Comparison of ENCODE assay signal across 22 cellular contexts in genomic region chr22:39688186-39688768, GRCh38.
"Had no signal": no experiment of that assay in that cellular context is flagged by ENCODE, and none has a peak within 500 bp of the region (broad histone marks: within the 10 kb centered on the region; RNA-seq: fewer than 3 reads in every experiment).

No MANE protein-coding gene starts in this region.

- H3K27ac Mint-ChIP-seq: activated CD4-positive, alpha-beta memory T cell treated with anti-CD3 and anti-CD28 coated beads, Interleukin-2, amount 10 ng/mL, durations not matched to agents 7 days and 5 days; activated CD8-positive, alpha-beta memory T cell treated with anti-CD3 and anti-CD28 coated beads, Interleukin-2, amount 10 ng/mL, durations not matched to agents 7 days and 5 days; activated naive CD8-positive, alpha-beta T cell treated with anti-CD3 and anti-CD28 coated beads, Interleukin-2, amount 50 U/mL, for 24 hours; dendritic cell treated with granulocyte-macrophage colony-stimulating factor and Interleukin-4, amounts not matched to agents 40 ng/mL and 50 ng/mL, for 4 days; T-helper 2 cell treated with Interferon-gamma antibody and Interleukin-4, amounts not matched to agents 5 μg/mL and 100 μg/mL, for 36 hours had no signal

- H3K9me3 Mint-ChIP-seq: activated CD4-positive, alpha-beta memory T cell treated with anti-CD3 and anti-CD28 coated beads, Interleukin-2, amount 10 ng/mL, durations not matched to agents 7 days and 5 days; activated naive CD8-positive, alpha-beta T cell treated with anti-CD3 and anti-CD28 coated beads, Interleukin-2, amount 50 U/mL, for 24 hours; dendritic cell treated with granulocyte-macrophage colony-stimulating factor and Interleukin-4, amounts not matched to agents 40 ng/mL and 50 ng/mL, for 4 days; T-helper 2 cell treated with Interferon-gamma antibody and Interleukin-4, amounts not matched to agents 5 μg/mL and 100 μg/mL, for 36 hours had no signal

- H3K4me3 Mint-ChIP-seq: activated CD4-positive, alpha-beta memory T cell treated with anti-CD3 and anti-CD28 coated beads, Interleukin-2, amount 10 ng/mL, durations not matched to agents 7 days and 5 days; activated CD8-positive, alpha-beta memory T cell treated with anti-CD3 and anti-CD28 coated beads, Interleukin-2, amount 10 ng/mL, durations not matched to agents 7 days and 5 days; activated naive CD8-positive, alpha-beta T cell treated with anti-CD3 and anti-CD28 coated beads, Interleukin-2, amount 50 U/mL, for 24 hours; dendritic cell treated with granulocyte-macrophage colony-stimulating factor and Interleukin-4, amounts not matched to agents 40 ng/mL and 50 ng/mL, for 4 days; T-helper 2 cell treated with Interferon-gamma antibody and Interleukin-4, amounts not matched to agents 5 μg/mL and 100 μg/mL, for 36 hours had no signal

- H3K27me3 ChIP-seq: ascending aorta, pancreas had no signal

- H3K9me3 ChIP-seq: ascending aorta, breast epithelium, gastrocnemius medialis, left ventricle myocardium inferior, pancreas had no signal

- DNase-seq: activated CD4-positive, alpha-beta memory T cell treated with anti-CD3 and anti-CD28 coated beads, Interleukin-2, amount 10 ng/mL, durations not matched to agents 7 days and 5 days; activated CD4-positive, alpha-beta T cell treated with anti-CD3 and anti-CD28 coated beads for 48 hours; activated CD4-positive, CD25-positive, alpha-beta regulatory T cell; activated CD8-positive, alpha-beta memory T cell treated with anti-CD3 and anti-CD28 coated beads, Interleukin-2, amount 10 ng/mL, durations not matched to agents 7 days and 5 days; activated naive CD4-positive, alpha-beta T cell treated with Interleukin-2 at 50 U/mL for 16 hours; activated naive CD8-positive, alpha-beta T cell treated with anti-CD3 and anti-CD28 coated beads, Interleukin-2, amount 50 U/mL, for 24 hours; cerebellar nuclear complex; effector CD8-positive, alpha-beta T cell; gastrocnemius medialis; head of caudate nucleus; kidney; left ventricle myocardium inferior; stimulated activated CD4-positive, alpha-beta T cell treated with anti-CD3 and anti-CD28 coated beads, Interleukin-4, amount 100 ng/mL, for 1 hour; SW 1271 had no signal

- H3K36me3 Mint-ChIP-seq: activated CD8-positive, alpha-beta memory T cell treated with anti-CD3 and anti-CD28 coated beads, Interleukin-2, amount 10 ng/mL, durations not matched to agents 7 days and 5 days had no signal

- H3K27ac ChIP-seq: ascending aorta, breast epithelium, gastrocnemius medialis, left ventricle myocardium inferior, pancreas had no signal

- H3K4me2 ChIP-seq: smooth muscle cell had no signal

- H3K4me1 ChIP-seq: ascending aorta, breast epithelium, gastrocnemius medialis, left ventricle myocardium inferior, pancreas had no signal

- ATAC-seq: activated CD8-positive, alpha-beta memory T cell treated with anti-CD3 and anti-CD28 coated beads, Interleukin-2, amount 10 ng/mL, durations not matched to agents 7 days and 5 days; activated naive CD8-positive, alpha-beta T cell treated with anti-CD3 and anti-CD28 coated beads, Interleukin-2, amount 50 U/mL, for 24 hours; esophagus mucosa; gastrocnemius medialis; pancreas; sciatic nerve had no signal

- H3K4me3 ChIP-seq: ascending aorta, breast epithelium, gastrocnemius medialis, left ventricle myocardium inferior, pancreas, smooth muscle cell had no signal

- H3K36me3 ChIP-seq: ascending aorta, breast epithelium, gastrocnemius medialis, left ventricle myocardium inferior, pancreas had no signal

- H3K4me1 Mint-ChIP-seq: activated CD4-positive, alpha-beta memory T cell treated with anti-CD3 and anti-CD28 coated beads, Interleukin-2, amount 10 ng/mL, durations not matched to agents 7 days and 5 days had no signal
